8 cellular contexts compared by ENCODE assay signal in genomic region chr20:2874456-2874855, GRCh38. TPM values are rescaled to one million over a fixed set of nuclear protein-coding genes. Genes with fewer than 3 reads are reported as not detected.
DNase-seq lines count a peak whose midpoint lies in the region; ATAC-seq and TF ChIP-seq lines count a peak whose summit lies in the region.

No MANE protein-coding gene starts in this region.

- H3K27me3 ChIP-seq in BE2C (no peaks in the 10 kb centered on the region), adipocyte (replicated peaks; ENCODE audit: control insufficient read depth, insufficient read depth, low read length) (no peaks in the 10 kb centered on the region), right lobe of liver (no peaks in the 10 kb centered on the region), transverse colon (peaks cover 21% of the 10 kb centered on the region)

- H3K9ac ChIP-seq in adipocyte (ENCODE audit: low read length), result peak overlapping the region; percentile 91

- no peaks in the 10 kb centered on the region for H3K36me3 ChIP-seq in BE2C
- H3K36me3 ChIP-seq in adipocyte (ENCODE audit: control insufficient read depth, insufficient read depth, low read length, severe bottlenecking), result no peaks in the 10 kb centered on the region
- no peaks in the 10 kb centered on the region for H3K36me3 ChIP-seq in right lobe of liver
- no peaks in the 10 kb centered on the region for H3K36me3 ChIP-seq in transverse colon

- no peak for TF ChIP-seq CTCF in BE2C (IDR thresholded peaks at IDR 0.05; ENCODE audit: low read depth, low read length)
- TF ChIP-seq CTCF in right lobe of liver (IDR thresholded peaks at IDR 0.05), result no peak
- TF ChIP-seq CTCF in transverse colon (IDR thresholded peaks at IDR 0.05), result no peak
- no peak for TF ChIP-seq CTCF in GM13977 (IDR thresholded peaks at IDR 0.05; ENCODE audit: extremely low read depth, insufficient read depth, missing control alignments)

- no peak for TF ChIP-seq EP300 in transverse colon (IDR thresholded peaks at IDR 0.05; ENCODE audit: low read depth)

- no peaks in the 10 kb centered on the region for H3K9me3 ChIP-seq in BE2C
- no peaks in the 10 kb centered on the region for H3K9me3 ChIP-seq in adipocyte (ENCODE audit: control insufficient read depth, low read length)
- H3K9me3 ChIP-seq in right lobe of liver, result no peaks in the 10 kb centered on the region
- no peaks in the 10 kb centered on the region for H3K9me3 ChIP-seq in transverse colon

- intact Hi-C loops in right lobe of liver (cut with DNase I) (no loop called here), transverse colon (cut with DNase I; ENCODE audit: low total_unique reads) (no loop called here)

- in situ Hi-C loops in transverse colon (cut with MboI; ENCODE audit: low pct_ligation_motif_present in 1 of 4, low pct_unique_long_range_greater_than_20kb in 1 of 4, low sequenced_read_pairs in 3 of 4) (no loop called here), GM13977 (cut with MboI; ENCODE audit: low pct_unique_long_range_greater_than_20kb, low sequenced_read_pairs, unreplicated experiment) (loop anchor here (10.0 kb wide), 1 partner anchor 100 kb away; no protein-coding TSS in a partner anchor)

- no peak for TF ChIP-seq POLR2A in right lobe of liver (IDR thresholded peaks at IDR 0.05)
- no peak for TF ChIP-seq POLR2A in transverse colon (IDR thresholded peaks at IDR 0.05)

- H3K4me1 ChIP-seq in BE2C (no peaks in the 10 kb centered on the region), adipocyte (ENCODE audit: control insufficient read depth, insufficient read depth, low read length) (peaks cover 51% of the 10 kb centered on the region), right lobe of liver (peaks cover 0 to 18% (median 0%) of the 10 kb centered on the region in 4 donors), transverse colon (peaks cover 0 to 64% (median 29%) of the 10 kb centered on the region in 4 donors)

- WGBS in right lobe of liver (ENCODE audit: insufficient coverage, low coverage, low lambda C conversion rate, missing lambda C conversion rate), result 25% methylated on average over 4 of the region's 7 CpGs
- 27 to 30% methylated on average over 4 to 7 of the region's 7 CpGs for WGBS in transverse colon (ENCODE audit: low coverage in 1 of 2), 2 donors

- H3K4me3 ChIP-seq in BE2C (ENCODE audit: low read depth, low read length) (peak overlapping the region; percentile 81), adipocyte (ENCODE audit: low read length) (peak overlapping the region; percentile 96), right lobe of liver (peak overlapping the region; percentile 93 to 96 (median 96)), transverse colon (peak overlapping the region in 3 of 4 donors; percentile 71 to 100 (median 96))

- H3K27ac ChIP-seq in right lobe of liver, result no peak overlapping the region
- H3K27ac ChIP-seq in transverse colon, result peak overlapping the region in 3 of 4 donors; percentile 89 to 93 (median 89)

- DNase-seq in BE2C (no peak), HT-29 (ENCODE audit: low spot score) (peak; percentile 4), adipocyte (ENCODE audit: low read depth) (peak; percentile 22), right lobe of liver (no peak), transverse colon (no peak), GM13977 (ENCODE audit: low spot score) (no peak), COR-L47 (lab: John Stamatoyannopoulos, UW) (no peak)

- no peak for ATAC-seq in right lobe of liver
- ATAC-seq in HG02885 (IDR thresholded peaks at IDR 0.05; ENCODE audit: poor library complexity, unreplicated experiment), result no peak

RNA-seq across cellular contexts. Expression of gene PTPRA, which starts 1.2 kb away (rescaled TPM):
- polyA plus RNA-seq in BE2C (2012; ENCODE audit: insufficient read depth, insufficient read length, low read depth), result 38.8 TPM
- 16.3 and 17.6 TPM in 2 replicates for total RNA-seq in HT-29 (2014; rRNA removed; shearing (Covaris generic))
- total RNA-seq in right lobe of liver (10 to 100 TPM; 15.7 to 22.1 (median 18.6) TPM), transverse colon (10 to 100 TPM; 32.2 to 55.8 (median 45.8) TPM)

RNA-seq across cellular contexts. Expression of gene VPS16, which starts 33.9 kb away (rescaled TPM):
- polyA plus RNA-seq in BE2C (2012; ENCODE audit: insufficient read depth, insufficient read length, low read depth), result 25.7 TPM
- total RNA-seq in HT-29 (2014; rRNA removed; shearing (Covaris generic)), result 25.2 and 36.0 TPM in 2 replicates
- total RNA-seq in right lobe of liver (10 to 100 TPM; 17.2 to 22.2 (median 19.1) TPM), transverse colon (10 to 100 TPM; 29.2 to 42.2 (median 36.7) TPM)

RNA-seq across cellular contexts. Expression of gene PCED1A, which starts 34.0 kb away (rescaled TPM):
- polyA plus RNA-seq in BE2C (2012; ENCODE audit: insufficient read depth, insufficient read length, low read depth), result 24.0 TPM
- total RNA-seq in HT-29 (2014; rRNA removed; shearing (Covaris generic)), result 34.4 and 37.6 TPM in 2 replicates
- total RNA-seq in right lobe of liver, result 10 to 100 TPM in 5 of 6 experiments, 1 to 10 TPM in 1; 9.6 to 22.2 (median 18.6) TPM
- total RNA-seq in transverse colon, result 10 to 100 TPM; 15.5 to 85.7 (median 36.6) TPM

RNA-seq across cellular contexts. Expression of gene TMEM239, which starts 58.3 kb away (rescaled TPM):
- polyA plus RNA-seq in BE2C (2012; ENCODE audit: insufficient read depth, insufficient read length, low read depth), result not detected
- not detected in 2 replicates for total RNA-seq in HT-29 (2014; rRNA removed; shearing (Covaris generic))
- not detected for total RNA-seq in right lobe of liver
- not detected for total RNA-seq in transverse colon

RNA-seq across cellular contexts. Expression of gene C20orf141, which starts 59.7 kb away (rescaled TPM):
- not detected for polyA plus RNA-seq in BE2C (2012; ENCODE audit: insufficient read depth, insufficient read length, low read depth)
- total RNA-seq in HT-29 (2014; rRNA removed; shearing (Covaris generic)), result not detected in 2 replicates
- total RNA-seq in right lobe of liver, result not detected
- not detected for total RNA-seq in transverse colon

Comparison
In these comparisons a context has a peak if more than half of its experiments do, and no peak if none do; other contexts are left out.
1. DNase-seq: peak in HT-29 (single experiment) and adipocyte (single experiment); none in BE2C (single experiment), right lobe of liver (0 of 3), transverse colon (single experiment), GM13977 (single experiment) and COR-L47 (single experiment).
2. H3K27ac ChIP-seq: peak in transverse colon (3 of 4); none in right lobe of liver (0 of 3).
3. Peak in every context shown above with its lines, with median percentiles within 50 percentile points of each other: H3K4me3 ChIP-seq.